ENCODE assay signal across 22 cellular contexts in the genomic region with DNA sequence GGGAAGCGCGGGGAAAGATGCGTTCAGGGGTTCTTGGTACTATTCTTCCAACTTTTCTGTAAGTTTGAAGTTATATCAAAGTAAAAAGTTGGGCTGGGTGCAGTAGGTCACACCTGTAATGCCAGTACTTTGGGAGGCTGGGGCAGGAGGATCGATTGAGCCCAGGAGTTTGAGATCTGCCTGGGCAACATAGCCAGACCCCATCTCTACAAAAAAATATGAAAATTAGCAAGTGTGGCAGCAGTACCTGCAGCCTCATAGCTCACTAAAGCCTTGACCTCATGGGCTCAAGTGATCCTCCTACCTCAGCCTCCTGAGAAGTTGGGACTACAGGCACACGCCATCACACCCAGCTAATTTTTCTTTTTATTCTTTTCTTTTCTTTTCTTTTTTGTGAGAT. TPM values are rescaled to one million over a fixed set of nuclear protein-coding genes. Genes with fewer than 3 reads are reported as not detected.
DNase-seq lines count a peak whose midpoint lies in the region; ATAC-seq, FAIRE-seq and TF ChIP-seq lines count a peak whose summit lies in the region.
"Had no signal": no experiment of that assay in that cellular context is flagged by ENCODE, and none has a peak within 500 bp of the region (broad histone marks: within the 10 kb centered on the region; RNA-seq: fewer than 3 reads in every experiment).

No MANE protein-coding gene starts in this region.

- H3K4me2 ChIP-seq in K562 (ENCODE audit: insufficient read depth, low read length) (no peak overlapping the region), osteoblast (ENCODE audit: insufficient read depth, low read length) (no peak overlapping the region)
- H3K4me2 ChIP-seq: BLaER1 had no signal

- POLR2A ChIA-PET in K562 (lab: Yijun Ruan, JAX) = interaction anchor here (0.6 kb wide), 1 partner anchor 308 kb away, joined by 3 read pairs; no protein-coding TSS in a partner anchor

- H3K9me3 ChIP-seq in K562 (replicated peaks; ENCODE audit: control insufficient read depth, insufficient read depth, low read depth, low read length) (no peaks in the 10 kb centered on the region), osteoblast (ENCODE audit: low read depth, low read length) (no peaks in the 10 kb centered on the region)
- H3K9me3 ChIP-seq: BLaER1 had no signal

- peaks cover under 1 to 3% of the 10 kb centered on the region in 2 experiments; a peak in 3 of 5 replicates for H3K4me1 ChIP-seq in K562 (replicated peaks in 1 of 2; ENCODE audit: control insufficient read depth in 2 of 2, insufficient read depth in 2 of 2, low read length in 2 of 2)
- peaks cover 5% of the 10 kb centered on the region for H3K4me1 ChIP-seq in osteoblast (ENCODE audit: insufficient read depth, low read length)
- H3K4me1 ChIP-seq: BE2C had no signal

- peaks cover 3% of the 10 kb centered on the region for H3K36me3 Mint-ChIP-seq in IgD-negative memory B cell
- H3K36me3 Mint-ChIP-seq in stimulated activated memory B cell treated with anti-CD40 and anti-IgM and Interleukin-4, amounts not matched to agents 10 μg/mL and 1 μg/mL and 100 μg/mL, for 72 hours = no peaks in the 10 kb centered on the region
- H3K36me3 Mint-ChIP-seq: CD14-positive monocyte; CD4-positive, alpha-beta memory T cell; CD8-positive, alpha-beta memory T cell had no signal

- FAIRE-seq in K562 (lab: Jason Lieb, UNC) = no peak
- FAIRE-seq: A204.1, G401.6, GM12891, GM19239 had no signal

- TF ChIP-seq RAD21 in K562 (CRISPR knock-in tag; conservative IDR thresholded peaks at IDR 0.05 in 1 of 2, IDR thresholded peaks at IDR 0.05 in 1 of 2) = no peak

- no peaks in the 10 kb centered on the region for H4K20me1 ChIP-seq in K562 (replicated peaks; ENCODE audit: control insufficient read depth, insufficient read depth, low read length)
- no peaks in the 10 kb centered on the region for H4K20me1 ChIP-seq in osteoblast (ENCODE audit: insufficient read depth, low read length)
- H4K20me1 ChIP-seq: BLaER1 had no signal

- TF ChIP-seq CTCF in K562 (IDR thresholded peaks at IDR 0.05 in 2 of 3, conservative IDR thresholded peaks at IDR 0.05 in 1 of 3; ENCODE audit: insufficient read depth in 2 of 3, low read depth in 1 of 3, low read length in 3 of 3) (no peak), osteoblast (IDR thresholded peaks at IDR 0.05; ENCODE audit: extremely low read depth, low read depth, low read length) (no peak)

- CTCF ChIA-PET in K562 (lab: Yijun Ruan, JAX; ENCODE audit: low intra/inter-chr PET ratio) = interaction anchor here (1.0 to 1.8 kb wide), 4 partner anchors 106 to 254 kb away, joined by 3 to 6 read pairs (median 4); no protein-coding TSS in a partner anchor

- no TSS peak for BruUV-seq in K562 (replicated peaks; lab: Mats Ljungman, UMichigan)

- H3K27me3 ChIP-seq in K562 (ENCODE audit: control insufficient read depth in 2 of 2, insufficient read depth in 2 of 2, low read length in 2 of 2) = no peaks in the 10 kb centered on the region
- no peaks in the 10 kb centered on the region for H3K27me3 ChIP-seq in osteoblast (ENCODE audit: insufficient read depth, low read length)
- H3K27me3 ChIP-seq: BE2C, BLaER1 had no signal

- H3K4me3 Mint-ChIP-seq in IgD-negative memory B cell = no peak overlapping the region
- no peak overlapping the region for H3K4me3 Mint-ChIP-seq in stimulated activated memory B cell treated with anti-CD40 and anti-IgM and Interleukin-4, amounts not matched to agents 10 μg/mL and 1 μg/mL and 100 μg/mL, for 72 hours
- H3K4me3 Mint-ChIP-seq: CD14-positive monocyte; CD4-positive, alpha-beta memory T cell; CD4-positive, CD25-positive, alpha-beta regulatory T cell; CD8-positive, alpha-beta memory T cell had no signal

- DNase-seq in K562 (ENCODE audit: extremely low read depth in 1 of 4, low spot score in 3 of 4) = no peak
- DNase-seq in osteoblast (ENCODE audit: insufficient read length, low spot score, missing footprints) = no peak
- no peak for DNase-seq in SKM-1 treated with dmso at 0.1 percent for 144 hours (lab: John Stamatoyannopoulos, UW; ENCODE audit: unreplicated experiment)
- DNase-seq: ACHN, C1 segment of cervical spinal cord, DMS 273 treated with DMSO at 0.1 percent for 48 hours, DMS153, GF-D8 had no signal

- H2AFZ ChIP-seq in K562 (ENCODE audit: low read depth, low read length) (no peak overlapping the region), osteoblast (ENCODE audit: low read length) (no peak overlapping the region)

- in situ Hi-C loops in K562 (cut with MboI) = loop anchor here (10.0 kb wide), 1 partner anchor 348 kb away; no protein-coding TSS in a partner anchor

- no peaks in the 10 kb centered on the region for H3K9me3 Mint-ChIP-seq in IgD-negative memory B cell
- no peaks in the 10 kb centered on the region for H3K9me3 Mint-ChIP-seq in stimulated activated memory B cell treated with anti-CD40 and anti-IgM and Interleukin-4, amounts not matched to agents 10 μg/mL and 1 μg/mL and 100 μg/mL, for 72 hours
- H3K9me3 Mint-ChIP-seq: CD4-positive, alpha-beta memory T cell; CD4-positive, CD25-positive, alpha-beta regulatory T cell; CD8-positive, alpha-beta memory T cell had no signal

- no peak overlapping the region for H3K27ac ChIP-seq in K562 (ENCODE audit: extremely low read depth, low read depth, low read length)
- no peak overlapping the region for H3K27ac ChIP-seq in osteoblast (ENCODE audit: low read depth, low read length)
- H3K27ac ChIP-seq: 22Rv1, BLaER1 had no signal

- WGBS in K562 (ENCODE audit: insufficient coverage, low coverage, missing lambda C conversion rate) = 64% methylated on average over 5 of the region's 5 CpGs

- H3K27ac Mint-ChIP-seq in IgD-negative memory B cell = peak overlapping the region in 2 of 3 donors; percentile 67
- H3K27ac Mint-ChIP-seq in stimulated activated memory B cell treated with anti-CD40 and anti-IgM and Interleukin-4, amounts not matched to agents 10 μg/mL and 1 μg/mL and 100 μg/mL, for 72 hours = peak overlapping the region; percentile 35
- H3K27ac Mint-ChIP-seq: CD14-positive monocyte had no signal

- no peaks in the 10 kb centered on the region for H3K9me1 ChIP-seq in K562 (ENCODE audit: control insufficient read depth, insufficient read depth, low read length)

- H3K27me3 Mint-ChIP-seq in IgD-negative memory B cell = peaks cover 3% of the 10 kb centered on the region
- H3K27me3 Mint-ChIP-seq in stimulated activated memory B cell treated with anti-CD40 and anti-IgM and Interleukin-4, amounts not matched to agents 10 μg/mL and 1 μg/mL and 100 μg/mL, for 72 hours = peaks cover 9% of the 10 kb centered on the region
- H3K27me3 Mint-ChIP-seq: CD4-positive, alpha-beta memory T cell had no signal

- H3K36me3 ChIP-seq in K562 (ENCODE audit: control insufficient read depth, insufficient read depth, low read length) (no peaks in the 10 kb centered on the region), osteoblast (ENCODE audit: insufficient read depth, low read length) (no peaks in the 10 kb centered on the region)
- H3K36me3 ChIP-seq: BE2C, BLaER1 had no signal

- intact Hi-C loops in K562 (cut with micrococcal nuclease) = loop anchor here (10.0 kb wide), 1 partner anchor 148 kb away; no protein-coding TSS in a partner anchor

- no peak for TF ChIP-seq POLR2A in K562 (conservative IDR thresholded peaks at IDR 0.05)

- H3K9ac ChIP-seq in K562 (ENCODE audit: insufficient read depth in 1 of 2, low read depth in 2 of 2, low read length in 2 of 2) = no peak overlapping the region
- H3K9ac ChIP-seq: BLaER1 had no signal

- H3K4me3 ChIP-seq in K562 (no peak overlapping the region), osteoblast (ENCODE audit: insufficient read depth, low read length) (no peak overlapping the region)
- H3K4me3 ChIP-seq: BLaER1 had no signal

- TF ChIP-seq EP300 in K562 (IDR thresholded peaks at IDR 0.05; ENCODE audit: low read length) = no peak

- no peak for ATAC-seq in K562
- ATAC-seq in stimulated activated memory B cell treated with anti-CD40 and anti-IgM and Interleukin-4, amounts not matched to agents 10 μg/mL and 1 μg/mL and 100 μg/mL, for 72 hours = no peak

- peaks cover 3 to 9% (median 4%) of the 10 kb centered on the region in 3 donors for H3K4me1 Mint-ChIP-seq in IgD-negative memory B cell
- no peaks in the 10 kb centered on the region for H3K4me1 Mint-ChIP-seq in stimulated activated memory B cell treated with anti-CD40 and anti-IgM and Interleukin-4, amounts not matched to agents 10 μg/mL and 1 μg/mL and 100 μg/mL, for 72 hours

- no peaks in the 10 kb centered on the region for H3K79me2 ChIP-seq in K562 (ENCODE audit: control insufficient read depth, insufficient read depth, low read length)
- no peaks in the 10 kb centered on the region for H3K79me2 ChIP-seq in osteoblast (ENCODE audit: insufficient read depth, low read length)

RNA-seq across cellular contexts. Expression of a gene that starts 12.4 kb away (rescaled TPM):
- 1.7 TPM for polyA plus RNA-seq in IgD-negative memory B cell
- 62.3 and 82.9 TPM in 2 replicates for total RNA-seq in K562 (2011; cell fraction: chromatin; rRNA removed; ENCODE audit: low replicate concordance)
- 40.1 and 43.2 TPM in 2 replicates for total RNA-seq in K562 (2011; cell fraction: nucleolus; rRNA removed)
- 32.5 and 41.6 TPM in 2 replicates for total RNA-seq in K562 (2011; cell fraction: nucleoplasm; rRNA removed)
- 6.5 and 8.6 TPM in 2 replicates for total RNA-seq in K562 (2014; rRNA removed)
- 11.2 and 13.5 TPM in 2 replicates for total RNA-seq in K562 (2014; rRNA removed; fragmentation: Illumina TruSeq; extraction: Trizol)
- 10.2 and 11.2 TPM in 2 replicates for total RNA-seq in K562 (2015; rRNA removed; fragmentation: Illumina TruSeq; extraction: Trizol)
- 6.7 and 6.8 TPM in 2 replicates for total RNA-seq in K562 (2021)
- 12.3 and 14.5 TPM in 2 replicates for polyA plus RNA-seq in K562 (2011; rRNA removed)
- polyA plus RNA-seq in K562 (2011; cell fraction: cytosol; rRNA removed) = 4.5 and 6.9 TPM in 2 replicates
- 11.2 and 12.3 TPM in 2 replicates for polyA plus RNA-seq in K562 (2011; cell fraction: nucleus; rRNA removed)
- 5.9 and 14.5 TPM in 2 replicates for polyA plus RNA-seq in K562 (2012)
- polyA plus RNA-seq in K562 (2014; fragmentation: Illumina TruSeq; extraction: Trizol) = 7.7 and 10.7 TPM in 2 replicates
- 1 to 10 TPM; 4.3 to 4.9 TPM for polyA plus RNA-seq in K562 (2014; fragmentation: Nextera tagmentation; extraction: Ambion mirVana)
- polyA plus RNA-seq in K562 (2014; rRNA removed) = 8.1 and 8.2 TPM in 2 replicates
- 22.6 and 25.0 TPM in 2 replicates for polyA minus RNA-seq in K562 (2011; rRNA and poly(A)+ RNA removed)
- 3.2 and 4.4 TPM in 2 replicates for polyA minus RNA-seq in K562 (2011; cell fraction: cytosol; rRNA and poly(A)+ RNA removed)
- 5.4 and 7.1 TPM in 2 replicates for polyA minus RNA-seq in K562 (2011; cell fraction: nucleus; rRNA and poly(A)+ RNA removed)
- 3.5 and 5.8 TPM in 2 replicates for total RNA-seq in osteoblast

RNA-seq across cellular contexts. Expression of a gene that starts 20.2 kb away (rescaled TPM):
- polyA plus RNA-seq in IgD-negative memory B cell (0.16 TPM), K562 (2011; rRNA removed) (3.3 and 3.5 TPM in 2 replicates), K562 (2014; fragmentation: Illumina TruSeq; extraction: Trizol) (1.8 and 3.1 TPM in 2 replicates), K562 (2014; fragmentation: Nextera tagmentation; extraction: Ambion mirVana) (1 to 10 TPM; 1.2 to 1.5 TPM), K562 (2014; rRNA removed) (2.5 and 4.4 TPM in 2 replicates)
- total RNA-seq in K562 (2011; cell fraction: chromatin; rRNA removed; ENCODE audit: low replicate concordance) = 5.1 and 7.6 TPM in 2 replicates
- 5.1 and 5.5 TPM in 2 replicates for total RNA-seq in K562 (2011; cell fraction: nucleolus; rRNA removed)
- 2.7 and 4.5 TPM in 2 replicates for total RNA-seq in K562 (2011; cell fraction: nucleoplasm; rRNA removed)
- total RNA-seq in K562 (2014; rRNA removed) (3.3 and 6.1 TPM in 2 replicates), K562 (2014; rRNA removed; fragmentation: Illumina TruSeq; extraction: Trizol) (1.1 and 1.2 TPM in 2 replicates), K562 (2015; rRNA removed; fragmentation: Illumina TruSeq; extraction: Trizol) (3.4 and 3.5 TPM in 2 replicates), K562 (2021) (1.8 TPM in 2 replicates), osteoblast (under 0.01 and 0.72 TPM in 2 replicates)
- 3.0 TPM in 2 replicates for polyA plus RNA-seq in K562 (2011; cell fraction: cytosol; rRNA removed)
- 6.5 and 7.6 TPM in 2 replicates for polyA plus RNA-seq in K562 (2011; cell fraction: nucleus; rRNA removed)
- 2.3 and 10.0 TPM in 2 replicates for polyA plus RNA-seq in K562 (2012)
- 0.70 and 0.78 TPM in 2 replicates for polyA minus RNA-seq in K562 (2011; rRNA and poly(A)+ RNA removed)
- polyA minus RNA-seq in K562 (2011; cell fraction: cytosol; rRNA and poly(A)+ RNA removed) = 1.1 TPM in 1 of 2 replicates, not detected in the other
- polyA minus RNA-seq in K562 (2011; cell fraction: nucleus; rRNA and poly(A)+ RNA removed) = 0.94 and 2.4 TPM in 2 replicates
- total RNA-seq: A673; CD4-positive, alpha-beta memory T cell; CD4-positive, CD25-positive, alpha-beta regulatory T cell had no signal
- polyA plus RNA-seq: CD14-positive monocyte; CD4-positive, alpha-beta memory T cell; CD4-positive, CD25-positive, alpha-beta regulatory T cell; CD8-positive, alpha-beta memory T cell had no signal

RNA-seq across cellular contexts. Expression of a gene that starts 56.4 kb away (rescaled TPM):
- polyA plus RNA-seq in IgD-negative memory B cell (2.9 TPM), K562 (2011; rRNA removed) (10.8 and 12.8 TPM in 2 replicates), K562 (2014; fragmentation: Illumina TruSeq; extraction: Trizol) (9.6 and 11.9 TPM in 2 replicates), K562 (2014; fragmentation: Nextera tagmentation; extraction: Ambion mirVana) (1 to 10 TPM; 3.9 to 6.2 TPM), K562 (2014; rRNA removed) (7.0 and 7.7 TPM in 2 replicates)
- 13.0 and 27.0 TPM in 2 replicates for total RNA-seq in K562 (2011; cell fraction: chromatin; rRNA removed; ENCODE audit: low replicate concordance)
- total RNA-seq in K562 (2011; cell fraction: nucleolus; rRNA removed) = 9.3 and 12.1 TPM in 2 replicates
- total RNA-seq in K562 (2011; cell fraction: nucleoplasm; rRNA removed) = 10.5 and 12.5 TPM in 2 replicates
- total RNA-seq in K562 (2014; rRNA removed) (7.3 and 8.5 TPM in 2 replicates), K562 (2014; rRNA removed; fragmentation: Illumina TruSeq; extraction: Trizol) (13.4 and 13.5 TPM in 2 replicates), K562 (2015; rRNA removed; fragmentation: Illumina TruSeq; extraction: Trizol) (10.8 and 11.5 TPM in 2 replicates), K562 (2021) (7.7 and 7.8 TPM in 2 replicates), osteoblast (5.4 and 6.5 TPM in 2 replicates)
- polyA plus RNA-seq in K562 (2011; cell fraction: cytosol; rRNA removed) = 4.9 and 6.9 TPM in 2 replicates
- 10.0 and 11.7 TPM in 2 replicates for polyA plus RNA-seq in K562 (2011; cell fraction: nucleus; rRNA removed)
- polyA plus RNA-seq in K562 (2012) = 6.3 and 8.0 TPM in 2 replicates
- polyA minus RNA-seq in K562 (2011; rRNA and poly(A)+ RNA removed) = 18.7 and 20.8 TPM in 2 replicates
- 4.1 and 6.6 TPM in 2 replicates for polyA minus RNA-seq in K562 (2011; cell fraction: cytosol; rRNA and poly(A)+ RNA removed)
- 3.0 and 7.1 TPM in 2 replicates for polyA minus RNA-seq in K562 (2011; cell fraction: nucleus; rRNA and poly(A)+ RNA removed)
